8 cellular contexts compared by ENCODE assay signal in the genomic region with DNA sequence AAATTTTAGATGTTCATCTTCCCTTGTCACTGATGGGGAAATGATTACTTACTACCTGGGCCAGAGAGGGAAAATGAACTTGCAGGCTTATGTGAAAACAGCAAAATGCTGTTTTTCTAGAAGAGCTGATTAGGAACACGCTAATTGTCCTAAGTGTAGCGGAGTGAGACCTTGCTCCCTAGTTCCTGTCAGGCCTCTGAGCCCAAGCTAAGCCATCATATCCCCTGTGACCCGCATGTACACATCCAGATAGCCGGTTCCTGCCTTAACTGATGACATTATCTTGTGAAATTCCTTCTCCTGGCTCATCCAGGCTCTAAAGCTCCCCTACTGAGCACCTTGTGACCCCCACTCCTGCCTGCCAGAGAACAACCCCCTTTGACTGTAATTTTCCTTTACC.
DNase-seq lines count a peak whose midpoint lies in the region; ATAC-seq, FAIRE-seq and TF ChIP-seq lines count a peak whose summit lies in the region.
"Not testable (repeated sequence)": the region's sequence is repeated elsewhere in the genome, so short reads cannot be mapped to it uniquely, and the experiment has no call there.

No MANE protein-coding gene starts in this region.

- H3K27ac ChIP-seq in GM23338 (ENCODE audit: low read depth) (peak overlapping the region; percentile 61; the same call in 1 of the 2 replicates), RWPE2 (ENCODE audit: poor library complexity, severe bottlenecking) (peak overlapping the region; percentile 38), dorsolateral prefrontal cortex (peak overlapping the region in 57 of 59 donors; percentile 21 to 100 (median 97)), foreskin keratinocyte (peak overlapping the region; percentile 96), vagina (peak overlapping the region; percentile 53)
- H3K27ac ChIP-seq in GM12878 (ENCODE audit: control insufficient read depth, insufficient read depth) = not testable (repeated sequence)

- TF ChIP-seq EP300 in GM12878 (IDR thresholded peaks at IDR 0.05; ENCODE audit: borderline replicate concordance in 1 of 2, control insufficient read depth in 1 of 2, low read depth in 2 of 2, low read length in 2 of 2) = not testable (repeated sequence)

- not testable (repeated sequence) for H3K9ac ChIP-seq in GM12878 (ENCODE audit: control insufficient read depth, insufficient read depth, low read length)

- H3K79me2 ChIP-seq in GM23338 (replicated peaks; ENCODE audit: insufficient read depth) = peaks cover 31% of the 10 kb centered on the region
- not testable (repeated sequence) for H3K79me2 ChIP-seq in GM12878 (ENCODE audit: control insufficient read depth, insufficient read depth, low read length)

- not testable (repeated sequence) for ATAC-seq in GM23338; RWPE2 (ENCODE audit: low read depth); GM12878; foreskin keratinocyte; natural killer cell; stimulated activated memory B cell treated with anti-CD40 and anti-IgM and Interleukin-4, amounts not matched to agents 10 μg/mL and 1 μg/mL and 100 μg/mL, for 72 hours

- not testable (repeated sequence) for BruUV-seq in GM12878 (replicated peaks; lab: Mats Ljungman, UMichigan)

- RAD21 ChIA-PET in GM12878 (lab: Charles Lee; ENCODE audit: unreplicated experiment) = interaction anchor here (0.8 to 3.9 kb wide), 11 partner anchors 10 to 121 kb away, joined by 3 to 12 read pairs (median 5); no protein-coding TSS in a partner anchor

- H3K27me3 Mint-ChIP-seq in GM23338 (ENCODE audit: insufficient read depth, low read depth, poor library complexity); natural killer cell (ENCODE audit: low read depth in 2 of 2); stimulated activated memory B cell treated with anti-CD40 and anti-IgM and Interleukin-4, amounts not matched to agents 10 μg/mL and 1 μg/mL and 100 μg/mL, for 72 hours: not testable (repeated sequence)

- WGBS in GM12878 (ENCODE audit: insufficient coverage, insufficient replicate concordance, low lambda C conversion rate, missing lambda C conversion rate) = 100% methylated on average over 4 of the region's 4 CpGs

- not testable (repeated sequence) for H2AFZ ChIP-seq in GM23338; GM12878 (ENCODE audit: control insufficient read depth, low read depth, low read length)

- not testable (repeated sequence) for H3F3A ChIP-seq in GM23338 (replicated peaks; ENCODE audit: low read depth)

- SMC1A ChIA-PET in GM12878 (lab: Charles Lee; ENCODE audit: uncharacterized antibody, unreplicated experiment) = interaction anchor here (1.0 to 8.7 kb wide), 12 partner anchors 8 to 148 kb away, joined by 3 to 78 read pairs (median 6); no protein-coding TSS in a partner anchor

- H3K4me2 ChIP-seq in GM23338; GM12878 (ENCODE audit: control insufficient read depth, insufficient read depth): not testable (repeated sequence)

- H3K4me3 Mint-ChIP-seq in GM23338; natural killer cell; stimulated activated memory B cell treated with anti-CD40 and anti-IgM and Interleukin-4, amounts not matched to agents 10 μg/mL and 1 μg/mL and 100 μg/mL, for 72 hours: not testable (repeated sequence)

- intact Hi-C loops in GM12878 (cut with micrococcal nuclease; ENCODE audit: unreplicated experiment); natural killer cell (cut with micrococcal nuclease); vagina (cut with DNase I): not testable (repeated sequence)
- intact Hi-C loops in dorsolateral prefrontal cortex (cut with DNase I) = loop anchor here in 1 of 2 donors (5.0 kb wide), 1 partner anchor 81 kb away; no protein-coding TSS in a partner anchor

- not testable (repeated sequence) for H3K9me2 ChIP-seq in GM23338 (ENCODE audit: insufficient read depth)

- not testable (repeated sequence) for TF ChIP-seq POLR2A in GM12878 (IDR thresholded peaks at IDR 0.05; ENCODE audit: low read depth, low read length); vagina (IDR thresholded peaks at IDR 0.05)

- not testable (repeated sequence) for DNase-seq in GM23338 (ENCODE audit: low spot score); RWPE2 (ENCODE audit: low spot score); GM12878 (ENCODE audit: low read depth, low spot score); dorsolateral prefrontal cortex; foreskin keratinocyte; natural killer cell; vagina (ENCODE audit: extremely low spot score in 2 of 2)

- not testable (repeated sequence) for FAIRE-seq in GM12878 (lab: Jason Lieb, UNC)

- H4K20me1 ChIP-seq in GM23338 (replicated peaks; ENCODE audit: insufficient read depth); GM12878 (ENCODE audit: control insufficient read depth, insufficient read depth): not testable (repeated sequence)

- in situ Hi-C loops in GM12878 (cut with MboI) = not testable (repeated sequence)

- CTCF ChIA-PET in GM12878 (lab: Yijun Ruan, JAX) = interaction anchor here (0.9 to 2.5 kb wide), 4 partner anchors 10 to 119 kb away, joined by 3 to 11 read pairs (median 8); no protein-coding TSS in a partner anchor

- not testable (repeated sequence) for TF ChIP-seq RAD21 in GM12878 (IDR thresholded peaks at IDR 0.05; ENCODE audit: insufficient read depth, low read depth, low read length)

- not testable (repeated sequence) for H3K27me3 ChIP-seq in GM23338 (ENCODE audit: insufficient read depth); RWPE2 (ENCODE audit: insufficient read depth, poor library complexity, severe bottlenecking); GM12878 (replicated peaks in 1 of 2; ENCODE audit: control insufficient read depth in 2 of 2, insufficient read depth in 2 of 2, low read length in 1 of 2); dorsolateral prefrontal cortex; foreskin keratinocyte; vagina

- TF ChIP-seq CTCF in GM23338 (conservative IDR thresholded peaks at IDR 0.05; ENCODE audit: low read depth in 2 of 2); RWPE2 (IDR thresholded peaks at IDR 0.05; ENCODE audit: poor library complexity, severe bottlenecking); GM12878 (IDR thresholded peaks at IDR 0.05 in 2 of 3, conservative IDR thresholded peaks at IDR 0.05 in 1 of 3; ENCODE audit: control insufficient read depth in 2 of 3, extremely low read depth in 1 of 3, insufficient read depth in 1 of 3, low read depth in 3 of 3, low read length in 3 of 3); dorsolateral prefrontal cortex (IDR thresholded peaks at IDR 0.05 in 54 of 56, conservative IDR thresholded peaks at IDR 0.05 in 2 of 56; ENCODE audit: low read depth in 1 of 56, partially characterized antibody in 56 of 56); foreskin keratinocyte (conservative IDR thresholded peaks at IDR 0.05); natural killer cell (IDR thresholded peaks at IDR 0.05); vagina (IDR thresholded peaks at IDR 0.05): not testable (repeated sequence)

- not testable (repeated sequence) for H3K36me3 Mint-ChIP-seq in GM23338 (ENCODE audit: low read depth); natural killer cell; stimulated activated memory B cell treated with anti-CD40 and anti-IgM and Interleukin-4, amounts not matched to agents 10 μg/mL and 1 μg/mL and 100 μg/mL, for 72 hours

- not testable (repeated sequence) for H3K9me3 Mint-ChIP-seq in GM23338; natural killer cell; stimulated activated memory B cell treated with anti-CD40 and anti-IgM and Interleukin-4, amounts not matched to agents 10 μg/mL and 1 μg/mL and 100 μg/mL, for 72 hours

- not testable (repeated sequence) for H3K9me3 ChIP-seq in RWPE2 (ENCODE audit: severe bottlenecking); GM12878 (replicated peaks; ENCODE audit: control insufficient read depth, insufficient read depth, low read length); vagina

- H3K36me3 ChIP-seq in GM23338 (ENCODE audit: insufficient read depth); RWPE2 (ENCODE audit: low read depth); GM12878 (ENCODE audit: control insufficient read depth in 2 of 2, insufficient read depth in 2 of 2, low read length in 1 of 2); vagina: not testable (repeated sequence)

- H3K4me1 Mint-ChIP-seq in GM23338 (peaks cover 52% of the 10 kb centered on the region), natural killer cell (peaks cover 26 to 31% of the 10 kb centered on the region in 2 donors)
- peaks cover 50% of the 10 kb centered on the region for H3K4me1 Mint-ChIP-seq in stimulated activated memory B cell treated with anti-CD40 and anti-IgM and Interleukin-4, amounts not matched to agents 10 μg/mL and 1 μg/mL and 100 μg/mL, for 72 hours

- not testable (repeated sequence) for H3K4me3 ChIP-seq in GM23338; RWPE2 (ENCODE audit: severe bottlenecking); GM12878; dorsolateral prefrontal cortex; vagina

- peaks cover 41% of the 10 kb centered on the region for H3K4me1 ChIP-seq in GM23338 (ENCODE audit: insufficient read depth)
- H3K4me1 ChIP-seq in RWPE2 (ENCODE audit: insufficient read depth, poor library complexity, severe bottlenecking) = peaks cover 23% of the 10 kb centered on the region
- peaks cover 40% of the 10 kb centered on the region for H3K4me1 ChIP-seq in GM12878 (ENCODE audit: control insufficient read depth, insufficient read depth, low read length)
- peaks cover 22% of the 10 kb centered on the region for H3K4me1 ChIP-seq in foreskin keratinocyte
- peaks cover 21% of the 10 kb centered on the region for H3K4me1 ChIP-seq in vagina

- H3K27ac Mint-ChIP-seq in GM23338 (peak overlapping the region; percentile 71), natural killer cell (peak overlapping the region; percentile 18 to 63)
- peak overlapping the region; percentile 27 for H3K27ac Mint-ChIP-seq in stimulated activated memory B cell treated with anti-CD40 and anti-IgM and Interleukin-4, amounts not matched to agents 10 μg/mL and 1 μg/mL and 100 μg/mL, for 72 hours

- POLR2A ChIA-PET in GM12878 (lab: Charles Lee) = interaction anchor here (1.3 to 2.3 kb wide), 2 partner anchors 85 to 90 kb away, joined by 3 to 8 read pairs; no protein-coding TSS in a partner anchor
